ENCODE assay signal across 26 cellular contexts in the genomic region with DNA sequence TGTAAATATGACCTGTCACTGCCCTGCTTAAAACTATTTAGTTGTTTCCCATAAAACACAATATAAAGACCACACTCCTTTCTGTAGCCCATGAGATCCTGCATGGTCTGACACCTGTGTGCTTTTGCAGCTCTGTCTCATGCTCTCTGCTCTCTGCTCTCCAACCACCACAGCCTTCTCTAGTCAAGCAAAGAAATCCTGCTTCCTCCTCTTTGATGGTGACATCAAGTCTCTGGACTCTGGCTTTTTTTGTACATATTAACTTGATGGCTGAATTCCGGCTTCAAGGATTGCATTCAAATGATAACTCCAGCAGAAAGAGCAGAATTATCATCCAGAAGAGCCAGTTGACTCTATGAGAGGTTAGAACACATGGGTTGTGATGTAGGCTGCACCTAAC. TPM values are rescaled to one million over a fixed set of nuclear protein-coding genes. Genes with fewer than 3 reads are reported as not detected.
"Had no signal": no experiment of that assay in that cellular context is flagged by ENCODE, and none has a peak within 500 bp of the region (broad histone marks: within the 10 kb centered on the region; RNA-seq: fewer than 3 reads in every experiment).

No MANE protein-coding gene starts in this region.

- H3K27me3 ChIP-seq: esophagus squamous epithelium, gastroesophageal sphincter, heart right ventricle, left lung, neural progenitor cell, stomach, suprapubic skin, vagina had no signal

- FAIRE-seq: colon, keratinocyte, small intestine had no signal

- H3K36me3 ChIP-seq: esophagus squamous epithelium, gastroesophageal sphincter, heart right ventricle, left lung, neural progenitor cell, stomach, suprapubic skin, vagina, WERI-Rb-1 had no signal

- H3K27ac ChIP-seq: gastroesophageal sphincter, heart right ventricle, left lung, neural progenitor cell, stomach, suprapubic skin, WERI-Rb-1 had no signal

- H3K4me1 ChIP-seq: esophagus squamous epithelium, gastroesophageal sphincter, left lung, neural progenitor cell, stomach, suprapubic skin had no signal

- DNase-seq: activated CD4-positive, alpha-beta T cell treated with anti-CD3 and anti-CD28 coated beads, Interleukin-2, amount 10 ng/mL, durations not matched to agents 7 days and 5 days; activated CD4-positive, CD25-positive, alpha-beta regulatory T cell treated with anti-CD3 and anti-CD28 coated beads, Interleukin-2, amount 50 U/mL, for 72 hours; activated CD8-positive, alpha-beta memory T cell treated with anti-CD3 and anti-CD28 coated beads, Interleukin-2, amount 10 ng/mL, durations not matched to agents 7 days and 5 days; activated CD8-positive, alpha-beta T cell treated with anti-CD3 and anti-CD28 coated beads for 36 hours; activated gamma-delta T cell treated with Interleukin-2 at 50 U/mL for 16 hours; activated T-cell treated with anti-CD3 and anti-CD28 coated beads for 4 hours; anterior cingulate cortex; central memory CD4-positive, alpha-beta T cell; esophagus squamous epithelium; heart right ventricle; left lung; naive thymus-derived CD4-positive, alpha-beta T cell; right cardiac atrium; small intestine; stomach; SW 1271; T-helper 2 cell; trophoblast cell; WERI-Rb-1 had no signal

- H3K9me3 ChIP-seq: esophagus squamous epithelium, gastroesophageal sphincter, heart right ventricle, left lung, stomach, suprapubic skin, vagina had no signal

- ATAC-seq: activated CD8-positive, alpha-beta memory T cell treated with anti-CD3 and anti-CD28 coated beads, Interleukin-2, amount 10 ng/mL, durations not matched to agents 7 days and 5 days; activated CD8-positive, alpha-beta T cell treated with anti-CD3 and anti-CD28 coated beads for 36 hours; naive thymus-derived CD4-positive, alpha-beta T cell; stimulated activated memory B cell treated with anti-CD40 and anti-IgM and Interleukin-4, amounts not matched to agents 10 μg/mL and 1 μg/mL and 100 μg/mL, for 72 hours had no signal

- H3K4me3 ChIP-seq: esophagus squamous epithelium, gastroesophageal sphincter, heart right ventricle, left lung, neural progenitor cell, stomach, suprapubic skin, vagina had no signal

RNA-seq across cellular contexts. Expression of gene CHSY3, which starts 58.2 kb away (rescaled TPM):
- total RNA-seq: activated CD4-positive, alpha-beta T cell treated with anti-CD3 and anti-CD28 coated beads, Interleukin-2, amount 10 ng/mL, durations not matched to agents 7 days and 5 days; activated CD8-positive, alpha-beta memory T cell treated with anti-CD3 and anti-CD28 coated beads, Interleukin-2, amount 10 ng/mL, durations not matched to agents 7 days and 5 days; activated CD8-positive, alpha-beta T cell treated with anti-CD3 and anti-CD28 coated beads for 36 hours; naive thymus-derived CD4-positive, alpha-beta T cell had no signal
- polyA plus RNA-seq: naive thymus-derived CD4-positive, alpha-beta T cell had no signal
